9 cellular contexts compared by ENCODE assay signal in genomic region chr5:159459951-159460538, GRCh38.
DNase-seq lines count a peak whose midpoint lies in the region; ATAC-seq and TF ChIP-seq lines count a peak whose summit lies in the region.
"Had no signal": no experiment of that assay in that cellular context is flagged by ENCODE, and none has a peak within 500 bp of the region (broad histone marks: within the 10 kb centered on the region; RNA-seq: fewer than 3 reads in every experiment).

No MANE protein-coding gene starts in this region.

- peak; percentile 2 to 13 for DNase-seq in AML-193 (lab: John Stamatoyannopoulos, UW)
- peak; percentile 35 for DNase-seq in NCI-H748 treated with DMSO at 0.1 percent for 48 hours (lab: John Stamatoyannopoulos, UW)
- DNase-seq in effector memory CD8-positive, alpha-beta T cell, result no peak
- no peak for DNase-seq in 8988T
- no peak for DNase-seq in glutamatergic neuron
- DNase-seq in HUDEP-2 (lab: John Stamatoyannopoulos, UW; ENCODE audit: unreplicated experiment in 76 of 76), result no peak
- DNase-seq: stimulated activated CD4-positive, alpha-beta T cell treated with anti-CD3 and anti-CD28 coated beads, Interleukin-2, amount 100 ng/mL, for 24 hours had no signal

- H3K27me3 Mint-ChIP-seq in effector memory CD8-positive, alpha-beta T cell, result peaks cover 8 to 27% of the 10 kb centered on the region in 2 donors
- no peaks in the 10 kb centered on the region for H3K27me3 Mint-ChIP-seq in glutamatergic neuron (ENCODE audit: unreplicated experiment)

- H3K36me3 Mint-ChIP-seq in effector memory CD8-positive, alpha-beta T cell (ENCODE audit: insufficient read depth), result peaks cover 2% of the 10 kb centered on the region
- no peaks in the 10 kb centered on the region for H3K36me3 Mint-ChIP-seq in glutamatergic neuron (ENCODE audit: unreplicated experiment)

- no peak overlapping the region for H3K4me3 Mint-ChIP-seq in effector memory CD8-positive, alpha-beta T cell
- no peak overlapping the region for H3K4me3 Mint-ChIP-seq in glutamatergic neuron (ENCODE audit: unreplicated experiment)

- no peaks in the 10 kb centered on the region for H3K9me3 Mint-ChIP-seq in effector memory CD8-positive, alpha-beta T cell
- no peaks in the 10 kb centered on the region for H3K9me3 Mint-ChIP-seq in glutamatergic neuron (ENCODE audit: unreplicated experiment)

- peaks cover 5 to 17% of the 10 kb centered on the region in 2 donors for H3K4me1 Mint-ChIP-seq in effector memory CD8-positive, alpha-beta T cell (ENCODE audit: low read depth in 2 of 2)
- H3K4me1 Mint-ChIP-seq in glutamatergic neuron (ENCODE audit: low read depth, unreplicated experiment), result no peaks in the 10 kb centered on the region

- ATAC-seq in GM18511 (IDR thresholded peaks at IDR 0.05; ENCODE audit: unreplicated experiment) (peak; percentile 28), HG03045 (IDR thresholded peaks at IDR 0.05; ENCODE audit: unreplicated experiment) (no peak)
- ATAC-seq in effector memory CD8-positive, alpha-beta T cell (replicated peaks), result peak; percentile 26

- no peak for TF ChIP-seq CTCF in glutamatergic neuron (IDR thresholded peaks at IDR 0.05; ENCODE audit: partially characterized antibody, unreplicated experiment)

- H3K27ac Mint-ChIP-seq in effector memory CD8-positive, alpha-beta T cell, result no peak overlapping the region
- no peak overlapping the region for H3K27ac Mint-ChIP-seq in glutamatergic neuron (ENCODE audit: unreplicated experiment)

Comparison
In these comparisons a context has a peak if more than half of its experiments do, and no peak if none do; other contexts are left out.
1. DNase-seq: peak in AML-193 (2 of 2) and NCI-H748 treated with DMSO at 0.1 percent for 48 hours (single experiment); none in effector memory CD8-positive, alpha-beta T cell (0 of 3), 8988T (single experiment), glutamatergic neuron (single experiment) and HUDEP-2 (0 of 76).